Comparison of ENCODE assay signal across 10 cellular contexts in genomic region chr5:171629221-171630005, GRCh38.
A peak's percentile ranks its signal among the peaks of the same experiment; 100 is the strongest.
DNase-seq lines count a peak whose midpoint lies in the region; ATAC-seq, FAIRE-seq and TF ChIP-seq lines count a peak whose summit lies in the region.
"Had no signal": no experiment of that assay in that cellular context is flagged by ENCODE, and none has a peak within 500 bp of the region (broad histone marks: within the 10 kb centered on the region; RNA-seq: fewer than 3 reads in every experiment).

No MANE protein-coding gene starts in this region.

- H3K27ac ChIP-seq in HUES64 (ENCODE audit: low read depth, low read length) (no peak overlapping the region), HepG2 (ENCODE audit: extremely low read length, insufficient read depth, low read length) (no peak overlapping the region)

- peaks cover 52% of the 10 kb centered on the region for H3K27me3 Mint-ChIP-seq in Calu3 (ENCODE audit: unreplicated experiment)

- H3K9me3 Mint-ChIP-seq in Calu3 (ENCODE audit: low read depth, unreplicated experiment), result no peaks in the 10 kb centered on the region

- TF ChIP-seq CTCF in Calu3 (IDR thresholded peaks at IDR 0.05; ENCODE audit: unreplicated experiment), result no peak
- peak; percentile 17 for TF ChIP-seq CTCF in astrocyte of the spinal cord (IDR thresholded peaks at IDR 0.05; ENCODE audit: low read depth, low read length)
- no peak for TF ChIP-seq CTCF in HepG2 (CRISPR knock-in tag; IDR thresholded peaks at IDR 0.05)

- TF ChIP-seq EP300 in HepG2 (IDR thresholded peaks at IDR 0.05; ENCODE audit: low read depth in 2 of 2, low read length in 2 of 2), result no peak
- no peak for TF ChIP-seq EP300 in HepG2 (CRISPR knock-in tag; IDR thresholded peaks at IDR 0.05; ENCODE audit: borderline replicate concordance)

- no peak for TF ChIP-seq POLR2A in HepG2 (IDR thresholded peaks at IDR 0.05; ENCODE audit: insufficient read depth in 1 of 2, low read depth in 2 of 2, low read length in 2 of 2)

- no peak overlapping the region for H3K9ac ChIP-seq in HUES64 (ENCODE audit: low read depth, low read length)
- H3K9ac ChIP-seq in HepG2 (ENCODE audit: insufficient read depth, low read depth, low read length), result no peak overlapping the region

- no peak for TF ChIP-seq RAD21 in HepG2 (CRISPR knock-in tag; IDR thresholded peaks at IDR 0.05)

- ATAC-seq in HepG2, result no peak

- no peak for FAIRE-seq in HepG2 (lab: Jason Lieb, UNC)
- FAIRE-seq: D721Med had no signal

- H3K27me3 ChIP-seq in HUES64 (ENCODE audit: insufficient read depth, low read length) (peaks cover 69% of the 10 kb centered on the region), HepG2 (ENCODE audit: control insufficient read depth in 1 of 2, insufficient read depth in 2 of 2, low read length in 2 of 2) (no peaks in the 10 kb centered on the region; a peak in 1 of 5 replicates)
- H3K27me3 ChIP-seq: MG63 had no signal

- H2AFZ ChIP-seq in HepG2 (ENCODE audit: low read length), result no peak overlapping the region

- in situ Hi-C loops in astrocyte of the spinal cord (cut with HindIII; ENCODE audit: low sequenced_read_pairs) (no loop called here), HepG2 (cut with HindIII; ENCODE audit: extremely low pct_ligation_motif_present, low pct_unique_long_range_greater_than_20kb) (no loop called here)

- no peaks in the 10 kb centered on the region for H3K79me2 ChIP-seq in HepG2 (ENCODE audit: insufficient read depth, low read length)

- POLR2A ChIA-PET in HepG2 (lab: Yijun Ruan, JAX), result no interaction called here

- no peaks in the 10 kb centered on the region for H3K9me3 ChIP-seq in HUES64 (ENCODE audit: insufficient read depth, low read depth, low read length)
- no peaks in the 10 kb centered on the region for H3K9me3 ChIP-seq in HepG2 (ENCODE audit: low read length)
- H3K9me3 ChIP-seq: MG63 had no signal

- no peaks in the 10 kb centered on the region for H3K36me3 Mint-ChIP-seq in Calu3 (ENCODE audit: insufficient read depth, unreplicated experiment)

- CTCF ChIA-PET in Calu3 (lab: Charles Lee), result interaction anchor here (0.7 to 2.4 kb wide), 5 partner anchors 15 to 430 kb away, joined by 3 to 8 read pairs (median 4); no protein-coding TSS in a partner anchor
- CTCF ChIA-PET in HepG2 (lab: Yijun Ruan, JAX; ENCODE audit: low intra/inter-chr PET ratio, low total read pairs), result no interaction called here

- DNase-seq in Calu3 (no peak), astrocyte of the spinal cord (ENCODE audit: low read depth, low spot score) (no peak), HepG2 (ENCODE audit: low spot score) (no peak), COLO668 (lab: John Stamatoyannopoulos, UW; ENCODE audit: unreplicated experiment) (no peak), COR-L47 (lab: John Stamatoyannopoulos, UW) (no peak)
- DNase-seq in NK-92 treated with Interleukin-12 subunit alpha and Interleukin-12 subunit beta, amount 100 ng/mL, for 24 hours (lab: John Stamatoyannopoulos, UW), result no peak
- DNase-seq in activated effector memory CD4-positive, alpha-beta T cell treated with Interleukin-2 at 50 U/mL for 16 hours, result no peak

- BruUV-seq in Calu3 (replicated peaks; lab: Mats Ljungman, UMichigan) (no TSS peak), HepG2 (replicated peaks; lab: Mats Ljungman, UMichigan) (no TSS peak)

- peaks cover 22% of the 10 kb centered on the region for H3K4me1 Mint-ChIP-seq in Calu3 (ENCODE audit: low read depth, unreplicated experiment)

- H3K4me3 Mint-ChIP-seq in Calu3 (ENCODE audit: low read depth, unreplicated experiment), result peak overlapping the region; percentile 59

- peaks cover 5% of the 10 kb centered on the region; the same call in 1 of the 2 replicates for H3K4me1 ChIP-seq in HUES64 (ENCODE audit: insufficient read depth, low read length)
- H3K4me1 ChIP-seq in HepG2 (ENCODE audit: insufficient read depth, low read length), result peaks cover 5% of the 10 kb centered on the region

- no peaks in the 10 kb centered on the region for H4K20me1 ChIP-seq in HepG2 (ENCODE audit: insufficient read depth, low read length)

- H3K4me3 ChIP-seq in HUES64 (ENCODE audit: low read length), result peak overlapping the region; percentile 40
- H3K4me3 ChIP-seq in astrocyte of the spinal cord (ENCODE audit: low read depth, low read length), result no peak overlapping the region
- no peak overlapping the region for H3K4me3 ChIP-seq in HepG2 (replicated peaks in 1 of 3; ENCODE audit: insufficient read depth in 1 of 3, low read depth in 2 of 3, low read length in 3 of 3)
- H3K4me3 ChIP-seq: MG63 had no signal

- no peaks in the 10 kb centered on the region for H3K36me3 ChIP-seq in HUES64 (ENCODE audit: insufficient read depth, low read length)
- no peaks in the 10 kb centered on the region for H3K36me3 ChIP-seq in HepG2 (replicated peaks in 1 of 2; ENCODE audit: control insufficient read depth in 1 of 2, insufficient read depth in 2 of 2, low read length in 2 of 2)
- H3K36me3 ChIP-seq: MG63 had no signal

- intact Hi-C loops in Calu3 (cut with micrococcal nuclease; ENCODE audit: unreplicated experiment), result loop anchor here (2.0 kb wide), 2 partner anchors 221 to 277 kb away; no protein-coding TSS in a partner anchor
- intact Hi-C loops in HepG2 (cut with micrococcal nuclease; ENCODE audit: unreplicated experiment), result no loop called here

- WGBS in HUES64, result 64% methylated on average over 11 of the region's 11 CpGs
- WGBS in HepG2 (ENCODE audit: low lambda C conversion rate), result 32% methylated on average over 11 of the region's 11 CpGs

- H3K27ac Mint-ChIP-seq in Calu3 (ENCODE audit: unreplicated experiment), result no peak overlapping the region

- no peak overlapping the region for H3K4me2 ChIP-seq in HepG2 (ENCODE audit: low read depth, low read length)

TF ChIP-seq in HepG2, 621 proteins besides CTCF, POLR2A, EP300 and RAD21:
- TF ChIP-seq ZNF629 (CRISPR knock-in tag; conservative IDR thresholded peaks at IDR 0.05), result 0 out of 2 replicates have a peak, but pooled peaks have one; percentile 20
- no peak for TF ChIP-seq ETS1 (CRISPR knock-in tag; IDR thresholded peaks at IDR 0.05)
- no peak for TF ChIP-seq MED8 (CRISPR knock-in tag; IDR thresholded peaks at IDR 0.05; ENCODE audit: insufficient replicate concordance)
